ENCODE assay signal across 24 cellular contexts in the genomic region with DNA sequence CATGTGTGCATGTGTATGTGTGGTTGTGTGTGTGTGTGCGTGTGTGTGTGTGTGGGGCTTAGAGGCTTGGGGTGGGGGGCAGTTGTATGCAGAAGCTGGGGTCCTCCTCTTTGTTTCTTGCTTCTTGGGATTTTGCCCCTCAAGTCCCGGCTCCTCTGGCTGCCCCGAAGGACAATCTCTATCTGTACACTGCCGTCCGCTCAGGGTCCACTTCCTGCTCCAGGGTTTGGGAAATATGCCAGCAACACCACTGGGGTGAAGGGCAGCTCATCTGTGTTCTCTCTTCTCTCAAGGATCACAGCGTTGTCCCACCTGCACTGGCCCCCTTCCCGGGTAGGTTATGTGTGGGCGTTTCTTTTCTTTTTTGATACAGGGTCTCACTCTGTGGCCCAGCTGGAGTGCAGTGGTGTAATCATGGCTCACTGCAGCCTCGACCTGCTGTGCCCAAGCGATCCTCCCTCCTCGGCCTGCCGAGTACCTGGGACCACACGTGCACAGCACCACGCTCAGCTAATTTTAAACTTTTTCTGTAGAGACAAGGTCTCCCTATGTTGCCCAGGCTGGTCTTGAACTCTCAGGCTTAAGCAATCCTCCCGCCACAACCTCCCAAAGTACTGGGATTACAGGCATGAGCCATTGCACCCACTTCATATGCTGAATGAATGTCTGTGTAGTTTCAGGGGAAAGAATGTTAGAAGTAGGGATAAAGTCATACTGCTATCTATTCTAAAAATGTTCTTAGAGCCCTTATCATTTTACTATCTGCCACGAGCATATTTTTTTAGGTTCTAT. TPM values are rescaled to one million over a fixed set of nuclear protein-coding genes. Genes with fewer than 3 reads are reported as not detected.
DNase-seq lines count a peak whose midpoint lies in the region; ATAC-seq, FAIRE-seq and TF ChIP-seq lines count a peak whose summit lies in the region.
"Had no signal": no experiment of that assay in that cellular context is flagged by ENCODE, and none has a peak within 500 bp of the region (broad histone marks: within the 10 kb centered on the region; RNA-seq: fewer than 3 reads in every experiment).

No MANE protein-coding gene starts in this region.

- H3K23ac ChIP-seq in H9 (ENCODE audit: insufficient read length, low read depth, low read length), result no peak overlapping the region
- no peak overlapping the region for H3K23ac ChIP-seq in trophoblast cell (ENCODE audit: low read length)

- H3K9me3 Mint-ChIP-seq in H9, result no peaks in the 10 kb centered on the region
- H3K9me3 Mint-ChIP-seq: CD8-positive, alpha-beta memory T cell had no signal

- H2BK120ac ChIP-seq in H9 (ENCODE audit: low read depth, low read length, poor library complexity, severe bottlenecking), result no peak overlapping the region
- no peak overlapping the region for H2BK120ac ChIP-seq in trophoblast cell (ENCODE audit: insufficient read depth, low read length, poor library complexity)

- H3K4me2 ChIP-seq in H9 (ENCODE audit: insufficient read depth, insufficient read length, low read length) (no peak overlapping the region), trophoblast cell (ENCODE audit: low read length) (no peak overlapping the region)
- H3K4me2 ChIP-seq: SK-N-SH had no signal

- H2BK12ac ChIP-seq in H9 (ENCODE audit: insufficient read length, low read depth, low read length) (no peak overlapping the region), trophoblast cell (ENCODE audit: low read length) (no peak overlapping the region)

- no peaks in the 10 kb centered on the region; the same call in 1 of the 2 replicates for H3K27me3 Mint-ChIP-seq in H9 (ENCODE audit: low read depth)

- no peak for TF ChIP-seq CTCF in H9 (conservative IDR thresholded peaks at IDR 0.05)
- no peak for TF ChIP-seq CTCF in kidney (IDR thresholded peaks at IDR 0.05; ENCODE audit: borderline replicate concordance, extremely low read depth, insufficient read depth)

- H3K4me1 ChIP-seq in H9 (ENCODE audit: insufficient read depth, low read length) (no peaks in the 10 kb centered on the region), kidney (ENCODE audit: control insufficient read depth in 1 of 2, insufficient read depth in 1 of 2, low read depth in 1 of 2, low read length in 2 of 2) (no peaks in the 10 kb centered on the region), trophoblast cell (ENCODE audit: control insufficient read depth in 1 of 2, insufficient read depth in 2 of 2, low read length in 2 of 2) (no peaks in the 10 kb centered on the region)

- H4K91ac ChIP-seq in H9 (ENCODE audit: insufficient read length, low read depth, low read length) (no peak overlapping the region), trophoblast cell (ENCODE audit: low read depth, low read length) (no peak overlapping the region)

- peaks cover 1 to 57% (median 31%) of the 10 kb centered on the region in 3 experiments; a peak in 5 of 7 replicates for H3K36me3 Mint-ChIP-seq in H9 (ENCODE audit: insufficient read depth in 1 of 3, low read depth in 3 of 3)
- H3K36me3 Mint-ChIP-seq: CD8-positive, alpha-beta memory T cell had no signal

- no peak overlapping the region for H2BK20ac ChIP-seq in H9 (ENCODE audit: low read depth, low read length, poor library complexity, severe bottlenecking)

- H3K36me3 ChIP-seq in kidney (ENCODE audit: control insufficient read depth in 1 of 2, insufficient read depth in 2 of 2, low read length in 2 of 2), result peaks cover 2 to 3% of the 10 kb centered on the region in 2 donors
- peaks cover 28 to 31% of the 10 kb centered on the region in 2 experiments for H3K36me3 ChIP-seq in trophoblast cell (ENCODE audit: control insufficient read depth in 1 of 2, insufficient read depth in 2 of 2, low read length in 2 of 2)

- no peaks in the 10 kb centered on the region for H3K79me1 ChIP-seq in H9 (ENCODE audit: insufficient read depth, low read depth, low read length, poor library complexity, severe bottlenecking)
- no peaks in the 10 kb centered on the region for H3K79me1 ChIP-seq in trophoblast cell (ENCODE audit: low read length)

- no peak overlapping the region for H3K4me3 Mint-ChIP-seq in H9
- H3K4me3 Mint-ChIP-seq: B cell; CD8-positive, alpha-beta memory T cell had no signal

- no peak overlapping the region for H4K12ac ChIP-seq in trophoblast cell (ENCODE audit: low read depth, low read length)

- H4K20me1 ChIP-seq in H9 (ENCODE audit: control insufficient read depth, insufficient read depth, insufficient read length), result no peaks in the 10 kb centered on the region

- no peak overlapping the region for H3K27ac ChIP-seq in H9 (ENCODE audit: insufficient read length, low read depth, low read length)
- H3K27ac ChIP-seq in kidney (ENCODE audit: low read depth in 2 of 2, low read length in 2 of 2), result no peak overlapping the region
- no peak overlapping the region for H3K27ac ChIP-seq in trophoblast cell (ENCODE audit: low read depth, low read length)
- H3K27ac ChIP-seq: C4-2B had no signal

- H2AFZ ChIP-seq in H9 (ENCODE audit: low read length) (no peak overlapping the region), trophoblast cell (ENCODE audit: insufficient read depth, low read length, poor library complexity) (no peak overlapping the region)

- FAIRE-seq in kidney (lab: Jason Lieb, UNC), result no peak
- FAIRE-seq: GM12892, GM19239, H54 had no signal

- H2BK15ac ChIP-seq in H9 (ENCODE audit: low read depth, low read length), result no peak overlapping the region

- H3K18ac ChIP-seq in H9 (ENCODE audit: insufficient read length, low read depth, low read length) (no peak overlapping the region), trophoblast cell (ENCODE audit: low read length) (no peak overlapping the region)

- no peak overlapping the region for H4K5ac ChIP-seq in H9 (ENCODE audit: insufficient read length, low read depth, low read length)

- H3T11ph ChIP-seq in H9 (ENCODE audit: low read length), result no peak overlapping the region

- H3K14ac ChIP-seq in H9 (ENCODE audit: insufficient read depth, low read length), result no peak overlapping the region
- no peak overlapping the region for H3K14ac ChIP-seq in trophoblast cell (ENCODE audit: low read length)

- no peaks in the 10 kb centered on the region for H3K23me2 ChIP-seq in H9 (ENCODE audit: insufficient read length, low read depth, low read length, poor library complexity, severe bottlenecking)

- no peaks in the 10 kb centered on the region for H3K9me3 ChIP-seq in H9 (ENCODE audit: control insufficient read depth, low read depth, low read length)
- no peaks in the 10 kb centered on the region for H3K9me3 ChIP-seq in kidney (ENCODE audit: control insufficient read depth in 1 of 2, low read length in 2 of 2)
- peaks cover 2% of the 10 kb centered on the region for H3K9me3 ChIP-seq in trophoblast cell (ENCODE audit: insufficient read depth, low read depth, low read length)
- H3K9me3 ChIP-seq: SK-N-SH had no signal

- ATAC-seq in SK-N-SH treated with all-trans-retinoic acid at 6 μM for 48 hours, result no peak
- ATAC-seq: PC-3 had no signal

- no peak overlapping the region for H2AK5ac ChIP-seq in H9 (ENCODE audit: insufficient read length, low read length)
- no peak overlapping the region for H2AK5ac ChIP-seq in trophoblast cell (ENCODE audit: low read length)

- no peaks in the 10 kb centered on the region for H3K4me1 Mint-ChIP-seq in H9
- H3K4me1 Mint-ChIP-seq: B cell; CD8-positive, alpha-beta memory T cell had no signal

- no peak overlapping the region for H3K9ac ChIP-seq in H9 (ENCODE audit: extremely low read depth, insufficient read length, low read length)
- no peak overlapping the region for H3K9ac ChIP-seq in kidney (ENCODE audit: low read length in 2 of 2)
- peak overlapping the region; percentile 20 for H3K9ac ChIP-seq in trophoblast cell (ENCODE audit: low read length)
- H3K9ac ChIP-seq: SK-N-SH had no signal

- H2BK5ac ChIP-seq in H9 (ENCODE audit: insufficient read length, low read length) (no peak overlapping the region), trophoblast cell (ENCODE audit: low read depth, low read length, poor library complexity) (no peak overlapping the region)

- DNase-seq in D341Med (ENCODE audit: low spot score) (peak; percentile 5), H9 (no peak), kidney (peak; percentile 31), trophoblast cell (peak; percentile 59 to 79), NCI-H1092 treated with DMSO at 0.1 percent for 48 hours (lab: John Stamatoyannopoulos, UW) (no peak), CD1c-positive myeloid dendritic cell (ENCODE audit: extremely low spot score) (no peak)
- DNase-seq: CD8-positive, alpha-beta memory T cell; DMS79 treated with DMSO at 0.1 percent for 48 hours; Kasumi-1; NCI-H1105; NCI-H1436 treated with DMSO at 0.1 percent for 48 hours; NCI-H1930; NCI-H2107; NCI-H524; NCI-H748 treated with DMSO at 0.1 percent for 48 hours; NK-92 treated with Interleukin-12 subunit alpha and Interleukin-12 subunit beta, amount 100 ng/mL, for 24 hours; PC-3; SK-N-SH had no signal

- H3K27me3 ChIP-seq in H9 (ENCODE audit: insufficient read depth, low read length) (no peaks in the 10 kb centered on the region; the same call in 1 of the 2 replicates), trophoblast cell (ENCODE audit: insufficient read depth, low read length) (no peaks in the 10 kb centered on the region)

- no peak overlapping the region for H3K4me3 ChIP-seq in kidney (ENCODE audit: low read length in 2 of 2)
- no peak overlapping the region for H3K4me3 ChIP-seq in trophoblast cell (ENCODE audit: low read depth, low read length)

- H3K79me2 ChIP-seq in H9 (ENCODE audit: insufficient read depth, low read length) (no peaks in the 10 kb centered on the region), trophoblast cell (ENCODE audit: control insufficient read depth, insufficient read depth, low read length, poor library complexity) (no peaks in the 10 kb centered on the region)

- no peak overlapping the region for H3K56ac ChIP-seq in H9 (ENCODE audit: insufficient read length, low read depth, low read length)

- WGBS in H9 (ENCODE audit: extremely low coverage, insufficient read length, low lambda C conversion rate), result no CpG with 5 or more reads among the region's 16 CpGs
- no CpG with 5 or more reads among the region's 16 CpGs for WGBS in trophoblast cell (ENCODE audit: extremely low coverage, insufficient coverage, insufficient read length)

- intact Hi-C loops in kidney (cut with DNase I), result no loop called here

- H4K8ac ChIP-seq in H9 (replicated peaks; ENCODE audit: insufficient read length, low read depth, low read length), result no peak overlapping the region
- H4K8ac ChIP-seq in trophoblast cell (ENCODE audit: low read depth, low read length), result no peak overlapping the region

- peak overlapping the region; percentile 45 to 83 (median 53); a peak in 5 of 7 replicates for H3K27ac Mint-ChIP-seq in H9
- H3K27ac Mint-ChIP-seq: B cell had no signal

- no peak overlapping the region for H3K4ac ChIP-seq in H9 (ENCODE audit: low read depth, low read length)
- no peak overlapping the region for H3K4ac ChIP-seq in trophoblast cell (ENCODE audit: low read depth, low read length)

RNA-seq across cellular contexts. Expression of a gene that starts 25.7 kb away (rescaled TPM):
- 37.9 and 43.9 TPM in 2 replicates for total RNA-seq in H9 (2021)
- total RNA-seq in kidney, result 154 TPM
- 171 TPM for polyA plus RNA-seq in kidney (ENCODE audit: insufficient read depth, low read depth, low replicate concordance)
- 79.0 and 79.6 TPM in 2 replicates for polyA plus RNA-seq in trophoblast cell (2013)

RNA-seq across cellular contexts. Expression of a gene that starts 28.8 kb away (rescaled TPM):
- total RNA-seq in H9 (2021) (12.8 and 13.5 TPM in 2 replicates), kidney (12.1 TPM)
- 114 TPM for polyA plus RNA-seq in kidney (ENCODE audit: insufficient read depth, low read depth, low replicate concordance)
- polyA plus RNA-seq in trophoblast cell (2013), result 2.0 TPM in 2 replicates

RNA-seq across cellular contexts. Expression of a gene that starts 57.4 kb away (rescaled TPM):
- 25.5 and 27.6 TPM in 2 replicates for total RNA-seq in H9 (2021)
- 30.5 TPM for total RNA-seq in kidney
- 39.6 TPM for polyA plus RNA-seq in kidney (ENCODE audit: insufficient read depth, low read depth, low replicate concordance)
- polyA plus RNA-seq in trophoblast cell (2013), result 13.5 and 15.2 TPM in 2 replicates

RNA-seq across cellular contexts. Expression of a gene that starts 57.5 kb away (rescaled TPM):
- total RNA-seq in H9 (2021) (39.5 and 42.7 TPM in 2 replicates), kidney (71.2 TPM)
- 60.6 TPM for polyA plus RNA-seq in kidney (ENCODE audit: insufficient read depth, low read depth, low replicate concordance)
- 8.2 and 8.3 TPM in 2 replicates for polyA plus RNA-seq in trophoblast cell (2013)

Comparison
In these comparisons a context has a peak if more than half of its experiments do, and no peak if none do; other contexts are left out.
1. DNase-seq: peak in D341Med (single experiment), kidney (single experiment) and trophoblast cell (2 of 2); none in H9 (single experiment), NCI-H1092 treated with DMSO at 0.1 percent for 48 hours (single experiment) and CD1c-positive myeloid dendritic cell (single experiment).